In the genomic region with DNA sequence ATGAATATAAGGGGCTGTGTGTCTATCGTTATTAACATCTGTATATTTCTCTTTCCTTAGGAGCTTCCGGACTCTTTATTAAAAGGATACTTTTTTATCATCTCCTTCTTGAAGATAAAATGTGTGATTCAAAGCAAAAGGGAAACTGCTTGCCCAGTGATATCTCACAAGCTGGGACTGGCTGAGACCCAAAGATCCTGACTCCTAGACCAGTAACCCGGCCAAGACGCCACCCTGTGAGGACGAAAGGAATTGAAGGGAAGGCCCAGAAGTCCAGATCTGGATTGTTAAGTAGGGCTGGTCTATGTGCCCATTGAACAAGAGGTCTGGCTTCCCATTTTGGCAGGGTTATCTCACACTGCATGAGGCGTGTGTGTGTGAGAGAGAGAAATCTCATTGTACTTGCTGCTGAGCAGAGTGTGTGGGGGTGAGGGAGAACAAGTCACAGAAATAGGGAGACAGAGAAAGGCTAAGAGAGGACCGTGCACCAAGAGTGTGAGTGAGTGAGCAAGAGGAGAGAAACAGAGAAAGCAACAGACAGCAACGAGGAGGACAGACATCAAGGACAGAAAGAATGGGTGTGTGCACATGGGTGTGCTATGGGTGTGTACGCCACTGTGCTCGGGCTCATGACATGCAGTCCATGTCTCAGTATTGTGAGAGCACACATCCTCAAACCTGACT, we compare ENCODE assay signal across 8 cellular contexts.
A peak's percentile ranks its signal among the peaks of the same experiment; 100 is the strongest.
DNase-seq lines count a peak whose midpoint lies in the region; ATAC-seq and TF ChIP-seq lines count a peak whose summit lies in the region.

No MANE protein-coding gene starts in this region.

- DNase-seq in GM23338 (ENCODE audit: low spot score) = peak; percentile 64
- peak; percentile 55 for DNase-seq in WTC11 (ENCODE audit: low spot score)
- DNase-seq in left ventricle myocardium inferior = peak; percentile 71
- DNase-seq in sigmoid colon = peak; percentile 80
- no peak for DNase-seq in activated CD4-positive, alpha-beta T cell treated with anti-CD3 and anti-CD28 coated beads for 36 hours
- DNase-seq in NCI-H2196 treated with DMSO at 0.1 percent for 48 hours (lab: John Stamatoyannopoulos, UW; ENCODE audit: unreplicated experiment) = no peak
- no peak for DNase-seq in T1000 (lab: John Stamatoyannopoulos, UW)

- no peaks in the 10 kb centered on the region for H4K20me1 ChIP-seq in GM23338 (replicated peaks; ENCODE audit: insufficient read depth)

- H3K36me3 Mint-ChIP-seq in GM23338 (ENCODE audit: low read depth) (no peaks in the 10 kb centered on the region), WTC11 (no peaks in the 10 kb centered on the region)
- H3K36me3 Mint-ChIP-seq in activated CD4-positive, alpha-beta T cell treated with anti-CD3 and anti-CD28 coated beads for 36 hours (ENCODE audit: low read depth) = no peaks in the 10 kb centered on the region

- H3K36me3 ChIP-seq in GM23338 (ENCODE audit: insufficient read depth) (no peaks in the 10 kb centered on the region), left ventricle myocardium inferior (no peaks in the 10 kb centered on the region), sigmoid colon (no peaks in the 10 kb centered on the region)

- H3K4me3 ChIP-seq in GM23338 = no peak overlapping the region
- no peak overlapping the region for H3K4me3 ChIP-seq in left ventricle myocardium inferior
- no peak overlapping the region for H3K4me3 ChIP-seq in sigmoid colon

- H3K27me3 Mint-ChIP-seq in GM23338 (ENCODE audit: insufficient read depth, low read depth, poor library complexity) (peaks cover 2% of the 10 kb centered on the region), WTC11 (ENCODE audit: low read depth) (no peaks in the 10 kb centered on the region)
- no peaks in the 10 kb centered on the region for H3K27me3 Mint-ChIP-seq in activated CD4-positive, alpha-beta T cell treated with anti-CD3 and anti-CD28 coated beads for 36 hours

- H3K27me3 ChIP-seq in GM23338 (ENCODE audit: insufficient read depth) (no peaks in the 10 kb centered on the region), left ventricle myocardium inferior (ENCODE audit: low read depth) (no peaks in the 10 kb centered on the region), sigmoid colon (no peaks in the 10 kb centered on the region)

- no peaks in the 10 kb centered on the region for H3K9me2 ChIP-seq in GM23338 (ENCODE audit: insufficient read depth)

- CTCF ChIA-PET in WTC11 (lab: Charles Lee) = interaction anchor here (0.6 to 1.8 kb wide), 9 partner anchors 17 to 182 kb away, joined by 3 to 7 read pairs (median 4); no protein-coding TSS in a partner anchor
- CTCF ChIA-PET in activated CD4-positive, alpha-beta T cell treated with anti-CD3 and anti-CD28 coated beads for 36 hours (lab: Charles Lee) = interaction anchor here (0.7 kb wide), 1 partner anchor 636 kb away, joined by 3 read pairs; no protein-coding TSS in a partner anchor

- peak; percentile 56 to 73 for TF ChIP-seq CTCF in GM23338 (conservative IDR thresholded peaks at IDR 0.05; ENCODE audit: low read depth in 2 of 2)
- no peak for TF ChIP-seq CTCF in WTC11 (IDR thresholded peaks at IDR 0.05)
- TF ChIP-seq CTCF in left ventricle myocardium inferior (IDR thresholded peaks at IDR 0.05; ENCODE audit: borderline replicate concordance) = peak; percentile 65
- TF ChIP-seq CTCF in sigmoid colon (IDR thresholded peaks at IDR 0.05) = peak; percentile 12 to 23 (median 18)

- intact Hi-C loops in left ventricle myocardium inferior (cut with micrococcal nuclease) = loop anchor here (10.0 kb wide), 1 partner anchor 176 kb away; no protein-coding TSS in a partner anchor
- intact Hi-C loops in sigmoid colon (cut with DNase I) = loop anchor here (5.0 kb wide), 1 partner anchor 184 kb away; no protein-coding TSS in a partner anchor
- intact Hi-C loops in activated CD4-positive, alpha-beta T cell treated with anti-CD3 and anti-CD28 coated beads for 36 hours (cut with DNase I, micrococcal nuclease) = no loop called here

- no peak for TF ChIP-seq POLR2A in sigmoid colon (IDR thresholded peaks at IDR 0.05)

- H3K4me1 Mint-ChIP-seq in GM23338 (peaks cover 14% of the 10 kb centered on the region), WTC11 (peaks cover 8% of the 10 kb centered on the region)
- no peaks in the 10 kb centered on the region for H3K4me1 Mint-ChIP-seq in activated CD4-positive, alpha-beta T cell treated with anti-CD3 and anti-CD28 coated beads for 36 hours

- WGBS in sigmoid colon, 2 donors = 56 to 67% methylated on average over 10 of the region's 10 CpGs

- H3K9me3 Mint-ChIP-seq in GM23338 (no peaks in the 10 kb centered on the region), WTC11 (no peaks in the 10 kb centered on the region)
- no peaks in the 10 kb centered on the region for H3K9me3 Mint-ChIP-seq in activated CD4-positive, alpha-beta T cell treated with anti-CD3 and anti-CD28 coated beads for 36 hours (ENCODE audit: low read depth)

- no peaks in the 10 kb centered on the region for H3F3A ChIP-seq in GM23338 (replicated peaks; ENCODE audit: low read depth)

- no peak overlapping the region for H3K27ac ChIP-seq in GM23338 (ENCODE audit: low read depth)
- peak overlapping the region; percentile 2 for H3K27ac ChIP-seq in left ventricle myocardium inferior (replicated peaks)
- H3K27ac ChIP-seq in sigmoid colon = no peak overlapping the region

- no peak overlapping the region for H3K4me3 Mint-ChIP-seq in GM23338
- H3K4me3 Mint-ChIP-seq in WTC11 = no peak overlapping the region
- H3K4me3 Mint-ChIP-seq in activated CD4-positive, alpha-beta T cell treated with anti-CD3 and anti-CD28 coated beads for 36 hours = no peak overlapping the region

- no peak overlapping the region for H3K27ac Mint-ChIP-seq in GM23338
- H3K27ac Mint-ChIP-seq in WTC11 = no peak overlapping the region
- no peak overlapping the region for H3K27ac Mint-ChIP-seq in activated CD4-positive, alpha-beta T cell treated with anti-CD3 and anti-CD28 coated beads for 36 hours

- H3K9me3 ChIP-seq in left ventricle myocardium inferior (replicated peaks) (no peaks in the 10 kb centered on the region), sigmoid colon (no peaks in the 10 kb centered on the region)

- H2AFZ ChIP-seq in GM23338 = 0 out of 2 replicates have a peak overlapping the region, but pooled peaks have one; percentile 32

- TF ChIP-seq EP300 in sigmoid colon (IDR thresholded peaks at IDR 0.05) = no peak

- H3K4me1 ChIP-seq in GM23338 (ENCODE audit: insufficient read depth) (no peaks in the 10 kb centered on the region; the same call in 1 of the 2 replicates), left ventricle myocardium inferior (peaks cover 39% of the 10 kb centered on the region), sigmoid colon (peaks cover 0 to 6% (median 0%) of the 10 kb centered on the region in 4 donors)

- H3K79me2 ChIP-seq in GM23338 (replicated peaks; ENCODE audit: insufficient read depth) = no peaks in the 10 kb centered on the region

- no peak overlapping the region for H3K4me2 ChIP-seq in GM23338

- peak; percentile 92 for ATAC-seq in GM23338
- peak; percentile 84 for ATAC-seq in WTC11
- ATAC-seq in activated CD4-positive, alpha-beta T cell treated with anti-CD3 and anti-CD28 coated beads for 36 hours = no peak
- no peak for ATAC-seq in HG02981 (IDR thresholded peaks at IDR 0.05; ENCODE audit: unreplicated experiment)

- POLR2A ChIA-PET in WTC11 (lab: Charles Lee) = no interaction called here
- POLR2A ChIA-PET in activated CD4-positive, alpha-beta T cell treated with anti-CD3 and anti-CD28 coated beads for 36 hours (lab: Charles Lee) = no interaction called here

TF ChIP-seq in GM23338, 12 proteins besides CTCF, POLR2A, EP300 and RAD21 (continues in another document):
- TF ChIP-seq ZNF114 (CRISPR knock-in tag; IDR thresholded peaks at IDR 0.05) (no peak), ZNF331 (CRISPR knock-in tag; IDR thresholded peaks at IDR 0.05; ENCODE audit: low read depth) (no peak)

TF ChIP-seq in WTC11, 78 proteins besides CTCF, POLR2A, EP300 and RAD21:
- TF ChIP-seq JUN (CRISPR knock-in tag; IDR thresholded peaks at IDR 0.05) (no peak), NR2C2 (CRISPR knock-in tag; IDR thresholded peaks at IDR 0.05) (no peak), TEAD1 (CRISPR knock-in tag; IDR thresholded peaks at IDR 0.05) (no peak), ZNF396 (CRISPR knock-in tag; IDR thresholded peaks at IDR 0.05; ENCODE audit: borderline replicate concordance) (no peak), NR1H2 (CRISPR knock-in tag; IDR thresholded peaks at IDR 0.05) (no peak)
- TF ChIP-seq, protein P1, sequence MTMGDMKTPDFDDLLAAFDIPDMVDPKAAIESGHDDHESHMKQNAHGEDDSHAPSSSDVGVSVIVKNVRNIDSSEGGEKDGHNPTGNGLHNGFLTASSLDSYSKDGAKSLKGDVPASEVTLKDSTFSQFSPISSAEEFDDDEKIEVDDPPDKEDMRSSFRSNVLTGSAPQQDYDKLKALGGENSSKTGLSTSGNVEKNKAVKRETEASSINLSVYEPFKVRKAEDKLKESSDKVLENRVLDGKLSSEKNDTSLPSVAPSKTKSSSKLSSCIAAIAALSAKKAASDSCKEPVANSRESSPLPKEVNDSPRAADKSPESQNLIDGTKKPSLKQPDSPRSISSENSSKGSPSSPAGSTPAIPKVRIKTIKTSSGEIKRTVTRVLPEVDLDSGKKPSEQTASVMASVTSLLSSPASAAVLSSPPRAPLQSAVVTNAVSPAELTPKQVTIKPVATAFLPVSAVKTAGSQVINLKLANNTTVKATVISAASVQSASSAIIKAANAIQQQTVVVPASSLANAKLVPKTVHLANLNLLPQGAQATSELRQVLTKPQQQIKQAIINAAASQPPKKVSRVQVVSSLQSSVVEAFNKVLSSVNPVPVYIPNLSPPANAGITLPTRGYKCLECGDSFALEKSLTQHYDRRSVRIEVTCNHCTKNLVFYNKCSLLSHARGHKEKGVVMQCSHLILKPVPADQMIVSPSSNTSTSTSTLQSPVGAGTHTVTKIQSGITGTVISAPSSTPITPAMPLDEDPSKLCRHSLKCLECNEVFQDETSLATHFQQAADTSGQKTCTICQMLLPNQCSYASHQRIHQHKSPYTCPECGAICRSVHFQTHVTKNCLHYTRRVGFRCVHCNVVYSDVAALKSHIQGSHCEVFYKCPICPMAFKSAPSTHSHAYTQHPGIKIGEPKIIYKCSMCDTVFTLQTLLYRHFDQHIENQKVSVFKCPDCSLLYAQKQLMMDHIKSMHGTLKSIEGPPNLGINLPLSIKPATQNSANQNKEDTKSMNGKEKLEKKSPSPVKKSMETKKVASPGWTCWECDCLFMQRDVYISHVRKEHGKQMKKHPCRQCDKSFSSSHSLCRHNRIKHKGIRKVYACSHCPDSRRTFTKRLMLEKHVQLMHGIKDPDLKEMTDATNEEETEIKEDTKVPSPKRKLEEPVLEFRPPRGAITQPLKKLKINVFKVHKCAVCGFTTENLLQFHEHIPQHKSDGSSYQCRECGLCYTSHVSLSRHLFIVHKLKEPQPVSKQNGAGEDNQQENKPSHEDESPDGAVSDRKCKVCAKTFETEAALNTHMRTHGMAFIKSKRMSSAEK (CRISPR knock-in tag; IDR thresholded peaks at IDR 0.05; ENCODE audit: borderline replicate concordance) = no peak

Comparison
In these comparisons a context has a peak if more than half of its experiments do, and no peak if none do; other contexts are left out.
1. ATAC-seq: peak in GM23338 (single experiment) and WTC11 (single experiment); none in activated CD4-positive, alpha-beta T cell treated with anti-CD3 and anti-CD28 coated beads for 36 hours (single experiment) and HG02981 (single experiment).
2. DNase-seq: peak in GM23338 (single experiment), WTC11 (single experiment), left ventricle myocardium inferior (single experiment) and sigmoid colon (single experiment); none in activated CD4-positive, alpha-beta T cell treated with anti-CD3 and anti-CD28 coated beads for 36 hours (single experiment), NCI-H2196 treated with DMSO at 0.1 percent for 48 hours (single experiment) and T1000 (single experiment).
3. intact Hi-C loops: an anchor here in left ventricle myocardium inferior (10.0 kb wide) and sigmoid colon (5.0 kb wide); none called in activated CD4-positive, alpha-beta T cell treated with anti-CD3 and anti-CD28 coated beads for 36 hours.